Comparison of ENCODE assay signal across 26 cellular contexts in genomic region chr4:174324246-174324645, GRCh38.
"Had no signal": no experiment of that assay in that cellular context is flagged by ENCODE, and none has a peak within 500 bp of the region (broad histone marks: within the 10 kb centered on the region; RNA-seq: fewer than 3 reads in every experiment).

No MANE protein-coding gene starts in this region.

- ATAC-seq: activated CD4-positive, CD25-positive, alpha-beta regulatory T cell treated with anti-CD3 and anti-CD28 coated beads, Interleukin-2, amount 50 U/mL, for 24 hours; esophagus mucosa; left cardiac atrium; left ventricle myocardium superior had no signal

- H3K27ac ChIP-seq: adrenal gland, neutrophil, ovary, sigmoid colon, spleen, tibial nerve, WERI-Rb-1 had no signal

- H3K4me1 ChIP-seq: adrenal gland, sigmoid colon, spleen, tibial nerve had no signal

- H3K9me3 ChIP-seq: neutrophil, ovary, sigmoid colon, spleen, tibial nerve had no signal

- H3K36me3 ChIP-seq: adrenal gland, ovary, sigmoid colon, tibial nerve had no signal

- DNase-seq: activated CD4-positive, alpha-beta T cell treated with anti-CD3 and anti-CD28 coated beads for 48 hours; activated CD4-positive, alpha-beta T cell treated with anti-CD3 and anti-CD28 coated beads, Interleukin-2, amount 50 U/mL, for 48 hours; activated CD8-positive, alpha-beta memory T cell treated with anti-CD3 and anti-CD28 coated beads for 24 hours; activated effector memory CD4-positive, alpha-beta T cell treated with anti-CD3 and anti-CD28 coated beads, Interleukin-2, amount 50 U/mL, for 16 hours; activated naive CD4-positive, alpha-beta T cell treated with anti-CD3 and anti-CD28 coated beads for 36 hours; activated naive CD8-positive, alpha-beta T cell treated with anti-CD3 and anti-CD28 coated beads for 36 hours; adrenal gland; aorta; central memory CD4-positive, alpha-beta T cell; endodermal cell; hippocampal formation; left cardiac atrium; left ventricle myocardium superior; naive B cell; nephron progenitor cell; ovary; sigmoid colon; spleen; stimulated activated naive CD4-positive, alpha-beta T cell treated with Interleukin-2 at 50 U/mL for 16 hours; T1000; WERI-Rb-1 had no signal

- H3K4me3 ChIP-seq: adrenal gland, ovary, sigmoid colon, spleen, tibial nerve had no signal

- H3K27me3 ChIP-seq: adrenal gland, neutrophil, ovary, sigmoid colon, spleen, tibial nerve had no signal

- FAIRE-seq: keratinocyte had no signal
